ENCODE assay signal across 22 cellular contexts in the genomic region with DNA sequence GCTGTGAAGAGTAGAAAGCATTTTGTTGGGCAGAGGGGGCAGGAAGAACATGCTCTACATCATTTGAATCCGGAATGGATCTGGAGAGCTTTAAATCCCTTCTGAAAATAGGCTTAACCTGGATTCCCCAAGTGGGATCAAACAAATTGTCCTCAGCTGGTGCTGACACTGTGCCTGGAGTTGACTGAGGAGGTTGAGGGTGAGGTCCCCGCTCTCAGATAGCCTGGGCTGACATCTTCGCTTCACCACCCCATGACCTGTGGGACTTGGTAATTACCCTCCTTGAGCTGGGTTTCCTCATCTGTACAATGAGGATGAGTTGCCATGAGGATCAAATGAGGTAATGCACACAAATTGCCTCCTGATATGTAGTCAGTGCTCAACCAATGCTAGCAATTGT.
DNase-seq lines count a peak whose midpoint lies in the region; ATAC-seq, FAIRE-seq and TF ChIP-seq lines count a peak whose summit lies in the region.
"Had no signal": no experiment of that assay in that cellular context is flagged by ENCODE, and none has a peak within 500 bp of the region (broad histone marks: within the 10 kb centered on the region; RNA-seq: fewer than 3 reads in every experiment).

No MANE protein-coding gene starts in this region.

- H3K27ac ChIP-seq in keratinocyte (ENCODE audit: control insufficient read depth, insufficient read depth, low read length) (no peak overlapping the region), spleen (no peak overlapping the region), upper lobe of right lung (no peak overlapping the region)
- H3K27ac ChIP-seq: 22Rv1, A549, BLaER1 had no signal

- ATAC-seq in HG03432 (IDR thresholded peaks at IDR 0.05; ENCODE audit: unreplicated experiment) (no peak), upper lobe of right lung (no peak)
- ATAC-seq: A549, GM12878 had no signal

- H3K9me1 ChIP-seq in keratinocyte (ENCODE audit: control insufficient read depth, extremely low read depth, insufficient read depth, low read length): no peaks in the 10 kb centered on the region

- intact Hi-C loops in spleen (cut with DNase I; ENCODE audit: low total_unique reads): no loop called here
- intact Hi-C loops in upper lobe of right lung (cut with DNase I): no loop called here

- no peak for TF ChIP-seq CTCF in keratinocyte (optimal IDR thresholded peaks at IDR 0.05 in 1 of 3, IDR thresholded peaks at IDR 0.05 in 1 of 3, conservative IDR thresholded peaks at IDR 0.05 in 1 of 3; ENCODE audit: extremely low read depth in 1 of 3, insufficient read depth in 2 of 3, low read length in 3 of 3)
- no peak for TF ChIP-seq CTCF in spleen (IDR thresholded peaks at IDR 0.05 in 8 of 11, conservative IDR thresholded peaks at IDR 0.05 in 3 of 11)
- TF ChIP-seq CTCF in upper lobe of right lung (IDR thresholded peaks at IDR 0.05): no peak

- dilution Hi-C loops in keratinocyte (cut with MboI; ENCODE audit: extremely low pct_ligation_motif_present, low sequenced_read_pairs): no loop called here

- in situ Hi-C loops in ACHN (cut with HindIII; ENCODE audit: low pct_ligation_motif_present, low pct_unique_long_range_greater_than_20kb, low sequenced_read_pairs): no loop called here

- no peak overlapping the region for H3K4me3 ChIP-seq in keratinocyte (ENCODE audit: control insufficient read depth in 2 of 3, extremely low read depth in 1 of 3, insufficient read depth in 2 of 3, low read depth in 1 of 3, low read length in 3 of 3)
- H3K4me3 ChIP-seq in spleen: no peak overlapping the region
- no peak overlapping the region for H3K4me3 ChIP-seq in upper lobe of right lung
- H3K4me3 ChIP-seq: A549, BLaER1, GM12878 had no signal

- 91 to 97% (median 94%) methylated on average over 3 of the region's 3 CpGs for WGBS in spleen, 5 donors

- H2AFZ ChIP-seq in keratinocyte (ENCODE audit: control insufficient read depth, low read length): no peak overlapping the region

- H3K4me1 ChIP-seq in keratinocyte (ENCODE audit: control insufficient read depth, extremely low read depth, insufficient read depth, low read length): peaks cover 15% of the 10 kb centered on the region
- peaks cover 0 to 21% (median 5%) of the 10 kb centered on the region in 6 donors for H3K4me1 ChIP-seq in spleen
- peaks cover 6% of the 10 kb centered on the region for H3K4me1 ChIP-seq in upper lobe of right lung
- H3K4me1 ChIP-seq: A549, BE2C, BLaER1 had no signal

- FAIRE-seq in keratinocyte (lab: Jason Lieb, UNC): peak; percentile 5
- FAIRE-seq: A549, GM12878, GM12892, GM18507 had no signal

- H4K20me1 ChIP-seq in keratinocyte (ENCODE audit: control insufficient read depth, extremely low read depth, insufficient read depth, low read length): no peaks in the 10 kb centered on the region
- H4K20me1 ChIP-seq: BLaER1 had no signal

- no peaks in the 10 kb centered on the region for H3K79me2 ChIP-seq in keratinocyte (ENCODE audit: control insufficient read depth, insufficient read depth, low read length)

- peaks cover 13% of the 10 kb centered on the region for H3K27me3 ChIP-seq in keratinocyte (ENCODE audit: control insufficient read depth, extremely low read depth, insufficient read depth, low read length)
- H3K27me3 ChIP-seq in spleen (replicated peaks in 1 of 7): peaks cover 0 to 9% (median 0%) of the 10 kb centered on the region in 7 donors
- H3K27me3 ChIP-seq in upper lobe of right lung: no peaks in the 10 kb centered on the region
- H3K27me3 ChIP-seq: BE2C, BLaER1 had no signal

- no peak overlapping the region for H3K9ac ChIP-seq in keratinocyte (ENCODE audit: control insufficient read depth, extremely low read depth, insufficient read depth, low read length)
- H3K9ac ChIP-seq: BLaER1 had no signal

- DNase-seq in activated effector memory CD4-positive, alpha-beta T cell treated with anti-CD3 and anti-CD28 coated beads, Interleukin-2, amount 50 U/mL, for 16 hours: peak; percentile 14
- no peak for DNase-seq in activated effector memory CD4-positive, alpha-beta T cell treated with Interleukin-2 at 50 U/mL for 16 hours
- peak; percentile 55 for DNase-seq in NCI-H82 treated with DMSO at 0.1 percent for 48 hours (lab: John Stamatoyannopoulos, UW; ENCODE audit: unreplicated experiment)
- no peak for DNase-seq in keratinocyte (ENCODE audit: low read depth, low spot score)
- peak; percentile 17 for DNase-seq in spleen
- DNase-seq in ACHN: no peak
- no peak for DNase-seq in upper lobe of right lung
- DNase-seq: BE2C; C1 segment of cervical spinal cord; CD4-positive, alpha-beta memory T cell; CD4-positive, CD25-positive, alpha-beta regulatory T cell; CD8-positive, alpha-beta memory T cell; COR-L47; DMS79 treated with DMSO at 0.1 percent for 48 hours; GDM1 had no signal

- H3K9me3 ChIP-seq in keratinocyte (ENCODE audit: control insufficient read depth, low read depth, low read length): no peaks in the 10 kb centered on the region
- H3K9me3 ChIP-seq in spleen: peaks cover 0 to 8% (median 0%) of the 10 kb centered on the region in 8 donors
- no peaks in the 10 kb centered on the region for H3K9me3 ChIP-seq in upper lobe of right lung
- H3K9me3 ChIP-seq: BE2C had no signal

- H3K4me2 ChIP-seq in keratinocyte (ENCODE audit: control insufficient read depth, extremely low read depth, insufficient read depth, low read depth, low read length): no peak overlapping the region
- H3K4me2 ChIP-seq: A549, BLaER1 had no signal

- H3K36me3 ChIP-seq in keratinocyte (ENCODE audit: control insufficient read depth in 2 of 2, extremely low read depth in 1 of 2, insufficient read depth in 2 of 2, low read length in 2 of 2) (no peaks in the 10 kb centered on the region), spleen (no peaks in the 10 kb centered on the region), upper lobe of right lung (no peaks in the 10 kb centered on the region)
- H3K36me3 ChIP-seq: BE2C, BLaER1 had no signal

- TF ChIP-seq POLR2A in spleen (IDR thresholded peaks at IDR 0.05): no peak

Comparison
In these comparisons a context has a peak if more than half of its experiments do, and no peak if none do; other contexts are left out.
1. DNase-seq: peak in activated effector memory CD4-positive, alpha-beta T cell treated with anti-CD3 and anti-CD28 coated beads, Interleukin-2, amount 50 U/mL, for 16 hours (single experiment), NCI-H82 treated with DMSO at 0.1 percent for 48 hours (single experiment) and spleen (single experiment); none in activated effector memory CD4-positive, alpha-beta T cell treated with Interleukin-2 at 50 U/mL for 16 hours (single experiment), keratinocyte (single experiment), ACHN (single experiment) and upper lobe of right lung (single experiment).